ENCODE assay signal across 22 cellular contexts in genomic region chr14:61678966-61679365, GRCh38. TPM values are rescaled to one million over a fixed set of nuclear protein-coding genes. Genes with fewer than 3 reads are reported as not detected.
DNase-seq lines count a peak whose midpoint lies in the region; ATAC-seq lines count a peak whose summit lies in the region.
"Had no signal": no experiment of that assay in that cellular context is flagged by ENCODE, and none has a peak within 500 bp of the region (broad histone marks: within the 10 kb centered on the region; RNA-seq: fewer than 3 reads in every experiment).

No MANE protein-coding gene starts in this region.

- no peak overlapping the region for H3K4me3 Mint-ChIP-seq in activated CD4-positive, alpha-beta T cell treated with anti-CD3 and anti-CD28 coated beads, Interleukin-2, amount 10 ng/mL, durations not matched to agents 24 days and 14 days
- no peak overlapping the region for H3K4me3 Mint-ChIP-seq in activated T-cell treated with anti-CD3 and anti-CD28 coated beads, Interleukin-2, amount 50 U/mL, for 72 hours
- H3K4me3 Mint-ChIP-seq: activated CD4-positive, alpha-beta memory T cell treated with anti-CD3 and anti-CD28 coated beads, Interleukin-2, amount 10 ng/mL, durations not matched to agents 7 days and 5 days; activated naive CD8-positive, alpha-beta T cell treated with anti-CD3 and anti-CD28 coated beads, Interleukin-2, amount 50 U/mL, for 24 hours; activated T-helper 1 cell treated with anti-CD3 and anti-CD28 coated beads, Interleukin-12 subunit alpha, Interleukin-12 subunit beta, Interleukin-2, Interleukin-4 antibody, amounts not matched to agents 30 ng/mL and 10 ng/mL and 1 ng/mL, durations not matched to agents 14 hours and 24 hours and 36 hours; HFFc6 had no signal

- H3K27ac Mint-ChIP-seq in activated CD4-positive, alpha-beta T cell treated with anti-CD3 and anti-CD28 coated beads, Interleukin-2, amount 10 ng/mL, durations not matched to agents 24 days and 14 days = no peak overlapping the region
- H3K27ac Mint-ChIP-seq in activated T-cell treated with anti-CD3 and anti-CD28 coated beads, Interleukin-2, amount 50 U/mL, for 72 hours = no peak overlapping the region
- H3K27ac Mint-ChIP-seq: activated CD4-positive, alpha-beta memory T cell treated with anti-CD3 and anti-CD28 coated beads, Interleukin-2, amount 10 ng/mL, durations not matched to agents 7 days and 5 days; activated naive CD8-positive, alpha-beta T cell treated with anti-CD3 and anti-CD28 coated beads, Interleukin-2, amount 50 U/mL, for 24 hours; activated T-helper 1 cell treated with anti-CD3 and anti-CD28 coated beads, Interleukin-12 subunit alpha, Interleukin-12 subunit beta, Interleukin-2, Interleukin-4 antibody, amounts not matched to agents 30 ng/mL and 10 ng/mL and 1 ng/mL, durations not matched to agents 14 hours and 24 hours and 36 hours; HFFc6 had no signal

- H3K36me3 Mint-ChIP-seq in activated CD4-positive, alpha-beta T cell treated with anti-CD3 and anti-CD28 coated beads, Interleukin-2, amount 10 ng/mL, durations not matched to agents 24 days and 14 days (ENCODE audit: low read depth) = peaks cover 1% of the 10 kb centered on the region
- no peaks in the 10 kb centered on the region for H3K36me3 Mint-ChIP-seq in activated T-cell treated with anti-CD3 and anti-CD28 coated beads, Interleukin-2, amount 50 U/mL, for 72 hours (ENCODE audit: insufficient read depth in 2 of 2)

- peak; percentile 50 for DNase-seq in activated CD4-positive, alpha-beta T cell treated with anti-CD3 and anti-CD28 coated beads, Interleukin-2, amount 10 ng/mL, durations not matched to agents 24 days and 14 days
- no peak for DNase-seq in activated CD4-positive, alpha-beta T cell treated with anti-CD3 and anti-CD28 coated beads, Interleukin-2, amount 50 U/mL, for 4 hours
- DNase-seq in SK-N-DZ (ENCODE audit: low spot score) (peak; percentile 30), islet precursor cell (peak; percentile 97), NCI-H1436 treated with DMSO at 0.1 percent for 48 hours (lab: John Stamatoyannopoulos, UW) (no peak), NCI-H82 treated with DMSO at 0.1 percent for 48 hours (lab: John Stamatoyannopoulos, UW; ENCODE audit: unreplicated experiment) (no peak)
- no peak for DNase-seq in activated T-cell treated with anti-CD3 and anti-CD28 coated beads, Interleukin-2, amount 50 U/mL, for 72 hours
- DNase-seq: activated CD4-positive, alpha-beta memory T cell treated with anti-CD3 and anti-CD28 coated beads, Interleukin-2, amount 10 ng/mL, durations not matched to agents 7 days and 5 days; activated naive CD8-positive, alpha-beta T cell treated with anti-CD3 and anti-CD28 coated beads, Interleukin-2, amount 50 U/mL, for 24 hours; central memory CD4-positive, alpha-beta T cell; HFFc6; KBM-7; NCI-H1105; NCI-H446; nucleus accumbens; OCI-M1; stimulated activated CD4-positive, alpha-beta T cell treated with anti-CD3 and anti-CD28 coated beads, Interleukin-4, amount 100 ng/mL, for 4 hours; tibial artery had no signal

- ATAC-seq in GM19324 (IDR thresholded peaks at IDR 0.05; ENCODE audit: low FRiP score, unreplicated experiment) = no peak
- no peak for ATAC-seq in activated T-cell treated with anti-CD3 and anti-CD28 coated beads, Interleukin-2, amount 50 U/mL, for 72 hours (replicated peaks in 1 of 2)
- ATAC-seq: A549; activated naive CD8-positive, alpha-beta T cell treated with anti-CD3 and anti-CD28 coated beads, Interleukin-2, amount 50 U/mL, for 24 hours; GM12878 had no signal

- intact Hi-C loops in activated CD4-positive, alpha-beta T cell treated with anti-CD3 and anti-CD28 coated beads, Interleukin-2, amount 10 ng/mL, durations not matched to agents 24 days and 14 days (cut with micrococcal nuclease) = no loop called here

- no peaks in the 10 kb centered on the region for H3K9me3 Mint-ChIP-seq in activated CD4-positive, alpha-beta T cell treated with anti-CD3 and anti-CD28 coated beads, Interleukin-2, amount 10 ng/mL, durations not matched to agents 24 days and 14 days
- H3K9me3 Mint-ChIP-seq in activated T-cell treated with anti-CD3 and anti-CD28 coated beads, Interleukin-2, amount 50 U/mL, for 72 hours = no peaks in the 10 kb centered on the region
- H3K9me3 Mint-ChIP-seq: activated CD4-positive, alpha-beta memory T cell treated with anti-CD3 and anti-CD28 coated beads, Interleukin-2, amount 10 ng/mL, durations not matched to agents 7 days and 5 days; activated naive CD8-positive, alpha-beta T cell treated with anti-CD3 and anti-CD28 coated beads, Interleukin-2, amount 50 U/mL, for 24 hours; activated T-helper 1 cell treated with anti-CD3 and anti-CD28 coated beads, Interleukin-12 subunit alpha, Interleukin-12 subunit beta, Interleukin-2, Interleukin-4 antibody, amounts not matched to agents 30 ng/mL and 10 ng/mL and 1 ng/mL, durations not matched to agents 14 hours and 24 hours and 36 hours; HFFc6 had no signal

- H3K27me3 Mint-ChIP-seq in activated CD4-positive, alpha-beta T cell treated with anti-CD3 and anti-CD28 coated beads, Interleukin-2, amount 10 ng/mL, durations not matched to agents 24 days and 14 days = no peaks in the 10 kb centered on the region
- no peaks in the 10 kb centered on the region for H3K27me3 Mint-ChIP-seq in activated T-cell treated with anti-CD3 and anti-CD28 coated beads, Interleukin-2, amount 50 U/mL, for 72 hours (ENCODE audit: low read depth)
- H3K27me3 Mint-ChIP-seq: activated naive CD8-positive, alpha-beta T cell treated with anti-CD3 and anti-CD28 coated beads, Interleukin-2, amount 50 U/mL, for 24 hours had no signal

- peaks cover 10% of the 10 kb centered on the region for H3K4me1 Mint-ChIP-seq in activated CD4-positive, alpha-beta T cell treated with anti-CD3 and anti-CD28 coated beads, Interleukin-2, amount 10 ng/mL, durations not matched to agents 24 days and 14 days
- peaks cover 20% of the 10 kb centered on the region for H3K4me1 Mint-ChIP-seq in activated T-cell treated with anti-CD3 and anti-CD28 coated beads, Interleukin-2, amount 50 U/mL, for 72 hours (ENCODE audit: low read depth)

RNA-seq across cellular contexts. Expression of gene HIF1A, which starts 16.3 kb away (rescaled TPM):
- total RNA-seq in activated CD4-positive, alpha-beta T cell treated with anti-CD3 and anti-CD28 coated beads, Interleukin-2, amount 10 ng/mL, durations not matched to agents 24 days and 14 days = 175 and 181 TPM in 2 replicates
- 87.4 and 108 TPM in 2 replicates for polyA plus RNA-seq in SK-N-DZ (2014; cell fraction: cytosol; rRNA removed)
- polyA plus RNA-seq in SK-N-DZ (2014; cell fraction: nucleus; rRNA removed) = 53.1 and 60.4 TPM in 2 replicates
- total RNA-seq in activated T-cell treated with anti-CD3 and anti-CD28 coated beads, Interleukin-2, amount 50 U/mL, for 72 hours = 100 to 1,000 TPM; 283 to 343 TPM

Comparison
In these comparisons a context has a peak if more than half of its experiments do, and no peak if none do; other contexts are left out.
1. DNase-seq: peak in activated CD4-positive, alpha-beta T cell treated with anti-CD3 and anti-CD28 coated beads, Interleukin-2, amount 10 ng/mL, durations not matched to agents 24 days and 14 days (single experiment), SK-N-DZ (single experiment) and islet precursor cell (single experiment); none in activated CD4-positive, alpha-beta T cell treated with anti-CD3 and anti-CD28 coated beads, Interleukin-2, amount 50 U/mL, for 4 hours (0 of 2), activated T-cell treated with anti-CD3 and anti-CD28 coated beads, Interleukin-2, amount 50 U/mL, for 72 hours (0 of 2), NCI-H1436 treated with DMSO at 0.1 percent for 48 hours (single experiment) and NCI-H82 treated with DMSO at 0.1 percent for 48 hours (single experiment).